ENCODE assay signal across 10 cellular contexts in genomic region chr2:36351291-36352023, GRCh38. TPM values are rescaled to one million over a fixed set of nuclear protein-coding genes. Genes with fewer than 3 reads are reported as not detected.
A peak's percentile ranks its signal among the peaks of the same experiment; 100 is the strongest.
DNase-seq lines count a peak whose midpoint lies in the region; ATAC-seq and TF ChIP-seq lines count a peak whose summit lies in the region.
"Had no signal": no experiment of that assay in that cellular context is flagged by ENCODE, and none has a peak within 500 bp of the region (broad histone marks: within the 10 kb centered on the region; RNA-seq: fewer than 3 reads in every experiment).

No MANE protein-coding gene starts in this region.

- peaks cover 34% of the 10 kb centered on the region for H3K4me1 ChIP-seq in GM23248 (ENCODE audit: insufficient read depth)
- peaks cover 20% of the 10 kb centered on the region for H3K4me1 ChIP-seq in OCI-LY3 (ENCODE audit: low read length)
- H3K4me1 ChIP-seq in GM23338 (ENCODE audit: insufficient read depth), result peaks cover 27% of the 10 kb centered on the region

- no peaks in the 10 kb centered on the region for H3K36me3 ChIP-seq in GM23248 (ENCODE audit: low read depth)
- no peaks in the 10 kb centered on the region for H3K36me3 ChIP-seq in OCI-LY3 (replicated peaks; ENCODE audit: low read depth, low read length)
- H3K36me3 ChIP-seq in GM23338 (ENCODE audit: insufficient read depth), result no peaks in the 10 kb centered on the region

- in situ Hi-C loops in GM23248 (cut with MboI), result loop anchor here (10.0 kb wide), 1 partner anchor 313 kb away; no protein-coding TSS in a partner anchor

- H3K27ac ChIP-seq in GM23248 (peak overlapping the region; percentile 22; the same call in 1 of the 2 replicates), OCI-LY3 (ENCODE audit: low read length) (no peak overlapping the region), GM23338 (ENCODE audit: low read depth) (no peak overlapping the region)

- H3K9me3 ChIP-seq in GM23248 (ENCODE audit: low read depth) (no peaks in the 10 kb centered on the region), OCI-LY3 (ENCODE audit: insufficient read depth, low read length) (no peaks in the 10 kb centered on the region)

- H2AFZ ChIP-seq in GM23248, result peak overlapping the region; percentile 24; the same call in 1 of the 2 replicates
- H2AFZ ChIP-seq in OCI-LY3 (ENCODE audit: low read depth, low read length), result no peak overlapping the region
- H2AFZ ChIP-seq in GM23338, result no peak overlapping the region

- H4K20me1 ChIP-seq in GM23248 (ENCODE audit: insufficient read depth) (no peaks in the 10 kb centered on the region), OCI-LY3 (ENCODE audit: insufficient read depth, low read length) (no peaks in the 10 kb centered on the region), GM23338 (replicated peaks; ENCODE audit: insufficient read depth) (no peaks in the 10 kb centered on the region)

- peaks cover 19% of the 10 kb centered on the region for H3K27me3 Mint-ChIP-seq in GM23338 (ENCODE audit: insufficient read depth, low read depth, poor library complexity)

- no peak overlapping the region for H3K27ac Mint-ChIP-seq in GM23338
- H3K27ac Mint-ChIP-seq: B cell had no signal

- H3K4me1 Mint-ChIP-seq in GM23338, result peaks cover 31% of the 10 kb centered on the region

- H3K9ac ChIP-seq in GM23248, result no peak overlapping the region
- no peak overlapping the region for H3K9ac ChIP-seq in OCI-LY3 (ENCODE audit: low read length)

- H3K4me3 Mint-ChIP-seq in GM23338, result no peak overlapping the region
- H3K4me3 Mint-ChIP-seq: B cell; CD4-positive, alpha-beta memory T cell had no signal

- TF ChIP-seq CTCF in AG10803 (conservative IDR thresholded peaks at IDR 0.05; ENCODE audit: low read length) (no peak), OCI-LY3 (IDR thresholded peaks at IDR 0.05; ENCODE audit: low read depth, low read length) (no peak), GM23338 (conservative IDR thresholded peaks at IDR 0.05; ENCODE audit: low read depth in 2 of 2) (no peak)

- peaks cover 39% of the 10 kb centered on the region for H3K79me2 ChIP-seq in GM23248 (ENCODE audit: insufficient read depth)
- H3K79me2 ChIP-seq in OCI-LY3 (ENCODE audit: low read length), result no peaks in the 10 kb centered on the region
- peaks cover 23% of the 10 kb centered on the region for H3K79me2 ChIP-seq in GM23338 (replicated peaks; ENCODE audit: insufficient read depth)

- peaks cover 40% of the 10 kb centered on the region for H3F3A ChIP-seq in GM23248 (ENCODE audit: insufficient read depth)
- no peaks in the 10 kb centered on the region for H3F3A ChIP-seq in GM23338 (replicated peaks; ENCODE audit: low read depth)

- H3K27me3 ChIP-seq in GM23248 (replicated peaks; ENCODE audit: insufficient read depth), result no peaks in the 10 kb centered on the region
- 0 out of 2 replicates have a peak, but pooled peaks cover 5% of the 10 kb centered on the region for H3K27me3 ChIP-seq in OCI-LY3 (ENCODE audit: low read depth, low read length)
- H3K27me3 ChIP-seq in GM23338 (ENCODE audit: insufficient read depth), result peaks cover 16% of the 10 kb centered on the region

- no peaks in the 10 kb centered on the region; the same call in 2 of the 3 replicates for H3K36me3 Mint-ChIP-seq in GM23338 (ENCODE audit: low read depth)

- DNase-seq in AG10803 (ENCODE audit: low read depth) (peak; percentile 64), GM23248 (peak; percentile 54), fibroblast of peridontal ligament (ENCODE audit: extremely low read depth) (peak; percentile 69), kidney tubule cell (ENCODE audit: low spot score) (no peak), GM23338 (ENCODE audit: low spot score) (no peak)
- DNase-seq: NK-92 treated with Interleukin-12 subunit alpha and Interleukin-12 subunit beta, amount 100 ng/mL, for 24 hours had no signal

- no peak overlapping the region for H3K4me3 ChIP-seq in AG10803 (ENCODE audit: low read length)
- no peak overlapping the region for H3K4me3 ChIP-seq in GM23248
- no peak overlapping the region for H3K4me3 ChIP-seq in OCI-LY3 (ENCODE audit: low read length)
- H3K4me3 ChIP-seq in GM23338, result no peak overlapping the region

- no peaks in the 10 kb centered on the region for H3K9me2 ChIP-seq in GM23248 (ENCODE audit: insufficient read depth)
- H3K9me2 ChIP-seq in GM23338 (ENCODE audit: insufficient read depth), result 0 out of 2 replicates have a peak, but pooled peaks cover 3% of the 10 kb centered on the region

- H3K4me2 ChIP-seq in GM23248 (ENCODE audit: unreplicated experiment) (no peak overlapping the region), OCI-LY3 (ENCODE audit: low read length) (peak overlapping the region; percentile 36), GM23338 (no peak overlapping the region)

- no peaks in the 10 kb centered on the region for H3K9me3 Mint-ChIP-seq in GM23338
- H3K9me3 Mint-ChIP-seq: CD4-positive, alpha-beta memory T cell had no signal

- WGBS in GM23248 (ENCODE audit: low coverage in 1 of 2, low lambda C conversion rate in 2 of 2, missing lambda C conversion rate in 2 of 2), 2 experiments, result 77 to 78% methylated on average over 5 of the region's 5 CpGs

- ATAC-seq in GM18907 (IDR thresholded peaks at IDR 0.05; ENCODE audit: unreplicated experiment), result no peak
- no peak for ATAC-seq in GM23338

TF ChIP-seq in GM23338, 12 proteins besides CTCF, POLR2A, EP300 and RAD21:
- TF ChIP-seq POLR2AphosphoS5 (IDR thresholded peaks at IDR 0.05; ENCODE audit: low read depth), result no peak
- no peak for TF ChIP-seq NANOG (IDR thresholded peaks at IDR 0.05; ENCODE audit: borderline replicate concordance)
- TF ChIP-seq CREB1 (CRISPR knock-in tag; IDR thresholded peaks at IDR 0.05; ENCODE audit: low read depth), result no peak
- no peak for TF ChIP-seq EZH2phosphoT487 (IDR thresholded peaks at IDR 0.05; ENCODE audit: unreplicated experiment)
- no peak for TF ChIP-seq REST (IDR thresholded peaks at IDR 0.05; ENCODE audit: unreplicated experiment)
- no peak for TF ChIP-seq JUNB (IDR thresholded peaks at IDR 0.05; ENCODE audit: unreplicated experiment)

RNA-seq across cellular contexts. Expression of gene CRIM1, which starts 4.1 kb away (rescaled TPM):
- total RNA-seq in GM23248 (2014; rRNA removed; shearing (Covaris generic)), result 485 and 499 TPM in 2 replicates
- polyA plus RNA-seq in GM23248 (2016; fragmentation: Nextera tagmentation; extraction: Ambion mirVana) (76.4 and 77.4 TPM in 2 replicates), GM23338 (2016; fragmentation: Nextera tagmentation; extraction: Ambion mirVana) (10.5 and 11.3 TPM in 2 replicates)
- 30.9 and 36.4 TPM in 2 replicates for total RNA-seq in GM23338 (2014; rRNA removed; shearing (Covaris generic))

Comparison
In these comparisons a context has a peak if more than half of its experiments do, and no peak if none do; other contexts are left out.
1. DNase-seq: peak in AG10803 (single experiment), GM23248 (single experiment) and fibroblast of peridontal ligament (single experiment); none in kidney tubule cell (single experiment) and GM23338 (single experiment).
2. RNA of gene CRIM1, which starts 4.1 kb away (total RNA-seq): 485 to 499 TPM in GM23248; 30.9 to 36.4 TPM in GM23338; every median in the first group is over 10 times any median in the second.